Comparison of ENCODE assay signal across 11 cellular contexts in genomic region chr2:118090387-118091139, GRCh38. TPM values are rescaled to one million over a fixed set of nuclear protein-coding genes. Genes with fewer than 3 reads are reported as not detected.
DNase-seq lines count a peak whose midpoint lies in the region; ATAC-seq and TF ChIP-seq lines count a peak whose summit lies in the region.
"Had no signal": no experiment of that assay in that cellular context is flagged by ENCODE, and none has a peak within 500 bp of the region (broad histone marks: within the 10 kb centered on the region; RNA-seq: fewer than 3 reads in every experiment).

No MANE protein-coding gene starts in this region.

- H3K9me3 Mint-ChIP-seq in activated T-cell treated with anti-CD3 and anti-CD28 coated beads, Interleukin-2, amount 50 U/mL, for 72 hours: no peaks in the 10 kb centered on the region
- no peaks in the 10 kb centered on the region for H3K9me3 Mint-ChIP-seq in glutamatergic neuron (ENCODE audit: unreplicated experiment)
- H3K9me3 Mint-ChIP-seq in stimulated activated naive CD8-positive, alpha-beta T cell treated with anti-CD3 and anti-CD28 coated beads, Interleukin-15, amount 100 ng/mL, for 72 hours: peaks cover 0 to 4% of the 10 kb centered on the region in 2 donors
- H3K9me3 Mint-ChIP-seq: naive B cell had no signal

- no peaks in the 10 kb centered on the region for H3K27me3 Mint-ChIP-seq in activated T-cell treated with anti-CD3 and anti-CD28 coated beads, Interleukin-2, amount 50 U/mL, for 72 hours (ENCODE audit: low read depth)
- H3K27me3 Mint-ChIP-seq in T-helper 17 cell (no peaks in the 10 kb centered on the region), glutamatergic neuron (ENCODE audit: unreplicated experiment) (peaks cover 3% of the 10 kb centered on the region)
- no peaks in the 10 kb centered on the region for H3K27me3 Mint-ChIP-seq in stimulated activated naive CD8-positive, alpha-beta T cell treated with anti-CD3 and anti-CD28 coated beads, Interleukin-15, amount 100 ng/mL, for 72 hours
- H3K27me3 Mint-ChIP-seq: naive B cell had no signal

- DNase-seq in activated T-cell treated with anti-CD3 and anti-CD28 coated beads, Interleukin-2, amount 50 U/mL, for 72 hours: no peak
- DNase-seq in activated T-cell treated with anti-CD3 and anti-CD28 coated beads for 4 hours (no peak), T-helper 17 cell (no peak), glutamatergic neuron (no peak), HK-2 (ENCODE audit: unreplicated experiment) (no peak), ascending aorta (ENCODE audit: low spot score in 2 of 2) (no peak)
- no peak for DNase-seq in stimulated activated naive CD8-positive, alpha-beta T cell treated with anti-CD3 and anti-CD28 coated beads, Interleukin-15, amount 100 ng/mL, for 72 hours
- DNase-seq: GOT3, naive B cell, NCI-H524 treated with DMSO at 0.1 percent for 48 hours had no signal

- H3K9me3 ChIP-seq in T-helper 17 cell (ENCODE audit: control insufficient read depth, low read length, poor library complexity, severe bottlenecking): no peaks in the 10 kb centered on the region
- no peaks in the 10 kb centered on the region for H3K9me3 ChIP-seq in ascending aorta

- H3K4me1 ChIP-seq in ascending aorta: peaks cover 0 to 23% of the 10 kb centered on the region in 2 donors

- peak overlapping the region; percentile 30 for H3K27ac Mint-ChIP-seq in activated T-cell treated with anti-CD3 and anti-CD28 coated beads, Interleukin-2, amount 50 U/mL, for 72 hours
- H3K27ac Mint-ChIP-seq in T-helper 17 cell: peak overlapping the region; percentile 95
- H3K27ac Mint-ChIP-seq in glutamatergic neuron (ENCODE audit: unreplicated experiment): no peak overlapping the region
- no peak overlapping the region for H3K27ac Mint-ChIP-seq in stimulated activated naive CD8-positive, alpha-beta T cell treated with anti-CD3 and anti-CD28 coated beads, Interleukin-15, amount 100 ng/mL, for 72 hours

- H3K4me3 Mint-ChIP-seq in activated T-cell treated with anti-CD3 and anti-CD28 coated beads, Interleukin-2, amount 50 U/mL, for 72 hours: peak overlapping the region; percentile 66 to 68
- H3K4me3 Mint-ChIP-seq in T-helper 17 cell (peak overlapping the region; percentile 97), glutamatergic neuron (ENCODE audit: unreplicated experiment) (peak overlapping the region; percentile 8)
- H3K4me3 Mint-ChIP-seq in stimulated activated naive CD8-positive, alpha-beta T cell treated with anti-CD3 and anti-CD28 coated beads, Interleukin-15, amount 100 ng/mL, for 72 hours: peak overlapping the region; percentile 16 to 59

- H3K4me3 ChIP-seq in ascending aorta: peak overlapping the region in 1 of 2 donors; percentile 79

- TF ChIP-seq CTCF in glutamatergic neuron (IDR thresholded peaks at IDR 0.05; ENCODE audit: partially characterized antibody, unreplicated experiment) (no peak), ascending aorta (IDR thresholded peaks at IDR 0.05) (no peak)

- intact Hi-C loops in ascending aorta (cut with DNase I): no loop called here

- ATAC-seq in activated T-cell treated with anti-CD3 and anti-CD28 coated beads, Interleukin-2, amount 50 U/mL, for 72 hours (replicated peaks in 1 of 2): no peak
- ATAC-seq in T-helper 17 cell: no peak
- no peak for ATAC-seq in stimulated activated naive CD8-positive, alpha-beta T cell treated with anti-CD3 and anti-CD28 coated beads, Interleukin-15, amount 100 ng/mL, for 72 hours
- ATAC-seq in HG02884 (IDR thresholded peaks at IDR 0.05; ENCODE audit: unreplicated experiment): no peak

- no peak overlapping the region for H3K27ac ChIP-seq in ascending aorta

- peaks cover 30% of the 10 kb centered on the region for H3K4me1 Mint-ChIP-seq in activated T-cell treated with anti-CD3 and anti-CD28 coated beads, Interleukin-2, amount 50 U/mL, for 72 hours (ENCODE audit: low read depth)
- H3K4me1 Mint-ChIP-seq in T-helper 17 cell: peaks cover 56% of the 10 kb centered on the region
- H3K4me1 Mint-ChIP-seq in glutamatergic neuron (ENCODE audit: low read depth, unreplicated experiment): peaks cover 5% of the 10 kb centered on the region
- H3K4me1 Mint-ChIP-seq in stimulated activated naive CD8-positive, alpha-beta T cell treated with anti-CD3 and anti-CD28 coated beads, Interleukin-15, amount 100 ng/mL, for 72 hours: peaks cover 23% of the 10 kb centered on the region

- H3K36me3 ChIP-seq in ascending aorta: no peaks in the 10 kb centered on the region

- H3K27me3 ChIP-seq in ascending aorta: no peaks in the 10 kb centered on the region

- H3K36me3 Mint-ChIP-seq in activated T-cell treated with anti-CD3 and anti-CD28 coated beads, Interleukin-2, amount 50 U/mL, for 72 hours (ENCODE audit: insufficient read depth in 2 of 2): peaks cover 2 to 3% of the 10 kb centered on the region in 2 donors
- no peaks in the 10 kb centered on the region for H3K36me3 Mint-ChIP-seq in T-helper 17 cell (ENCODE audit: low read depth)
- peaks cover 4% of the 10 kb centered on the region for H3K36me3 Mint-ChIP-seq in glutamatergic neuron (ENCODE audit: unreplicated experiment)
- H3K36me3 Mint-ChIP-seq: naive B cell had no signal

RNA-seq across cellular contexts. Expression of gene INSIG2, which starts 2.3 kb away (rescaled TPM):
- 10 to 100 TPM; 23.1 to 48.9 TPM for total RNA-seq in activated T-cell treated with anti-CD3 and anti-CD28 coated beads, Interleukin-2, amount 50 U/mL, for 72 hours
- total RNA-seq in T-helper 17 cell: 10 to 100 TPM in 1 of 2 donors, 1 to 10 TPM in 1; 9.6 to 15.3 TPM
- total RNA-seq in glutamatergic neuron (ENCODE audit: unreplicated experiment): 20.3 TPM
- 64.2 TPM for total RNA-seq in ascending aorta

Comparison
In these comparisons a context has a peak if more than half of its experiments do, and no peak if none do; other contexts are left out.
1. H3K27ac Mint-ChIP-seq: peak in activated T-cell treated with anti-CD3 and anti-CD28 coated beads, Interleukin-2, amount 50 U/mL, for 72 hours (single experiment) and T-helper 17 cell (single experiment); none in glutamatergic neuron (single experiment) and stimulated activated naive CD8-positive, alpha-beta T cell treated with anti-CD3 and anti-CD28 coated beads, Interleukin-15, amount 100 ng/mL, for 72 hours (0 of 2).
2. H3K4me3 Mint-ChIP-seq: peak in every context shown above with its lines; median percentile 97 in T-helper 17 cell; 67 in activated T-cell treated with anti-CD3 and anti-CD28 coated beads, Interleukin-2, amount 50 U/mL, for 72 hours; 38 in stimulated activated naive CD8-positive, alpha-beta T cell treated with anti-CD3 and anti-CD28 coated beads, Interleukin-15, amount 100 ng/mL, for 72 hours; 8 in glutamatergic neuron.